In genomic region chr9:136610426-136610825, GRCh38 we compare ENCODE assay signal across 23 cellular contexts.
"Had no signal": no experiment of that assay in that cellular context is flagged by ENCODE, and none has a peak within 500 bp of the region (broad histone marks: within the 10 kb centered on the region; RNA-seq: fewer than 3 reads in every experiment).

No MANE protein-coding gene starts in this region.

- H3K27ac ChIP-seq: ascending aorta, breast epithelium, foreskin keratinocyte, lower lobe of right lung, right atrium auricular region, skin epidermis, stomach, VCaP had no signal

- H3K36me3 ChIP-seq: ascending aorta, breast epithelium, lower lobe of right lung, right atrium auricular region, stomach had no signal

- DNase-seq: activated CD4-positive, alpha-beta T cell treated with anti-CD3 and anti-CD28 coated beads for 1 hour; activated CD4-positive, alpha-beta T cell treated with anti-CD3 and anti-CD28 coated beads, Interleukin-2, amount 50 U/mL, for 4 hours; activated naive CD4-positive, alpha-beta T cell treated with anti-CD3 and anti-CD28 coated beads for 36 hours; cerebellar nuclear complex; effector memory CD8-positive, alpha-beta T cell; foreskin keratinocyte; glutamatergic neuron; hypothalamus; kidney glomerular epithelial cell; lower lobe of right lung; midbrain; naive B cell; posterior cingulate gyrus; stomach; T-cell; T1000 had no signal

- H3K4me3 ChIP-seq: ascending aorta, breast epithelium, lower lobe of right lung, right atrium auricular region, skin epidermis, stomach had no signal

- H3K27ac Mint-ChIP-seq: activated naive CD4-positive, alpha-beta T cell treated with anti-CD3 and anti-CD28 coated beads for 36 hours; activated T-helper 2 cell treated with anti-CD3 and anti-CD28 coated beads, Interferon-gamma antibody, Interleukin-2, Interleukin-4, amounts not matched to agents 10 μg/mL and 5 μg/mL and 100 μg/mL, durations not matched to agents 14 hours and 24 hours and 36 hours; dendritic cell treated with granulocyte-macrophage colony-stimulating factor and Interleukin-4, amounts not matched to agents 40 ng/mL and 50 ng/mL, for 4 days; effector memory CD8-positive, alpha-beta T cell; naive B cell; T-cell had no signal

- H3K27me3 ChIP-seq: ascending aorta, right atrium auricular region, stomach had no signal

- ATAC-seq: effector memory CD8-positive, alpha-beta T cell; foreskin keratinocyte; lower lobe of right lung; T-cell had no signal

- H3K4me1 ChIP-seq: breast epithelium, foreskin keratinocyte had no signal

- H3K4me3 Mint-ChIP-seq: activated naive CD4-positive, alpha-beta T cell treated with anti-CD3 and anti-CD28 coated beads for 36 hours; dendritic cell treated with granulocyte-macrophage colony-stimulating factor and Interleukin-4, amounts not matched to agents 40 ng/mL and 50 ng/mL, for 4 days; effector memory CD8-positive, alpha-beta T cell; naive B cell; T-cell had no signal

- H3K9me3 Mint-ChIP-seq: activated naive CD4-positive, alpha-beta T cell treated with anti-CD3 and anti-CD28 coated beads for 36 hours; activated T-helper 2 cell treated with anti-CD3 and anti-CD28 coated beads, Interferon-gamma antibody, Interleukin-2, Interleukin-4, amounts not matched to agents 10 μg/mL and 5 μg/mL and 100 μg/mL, durations not matched to agents 14 hours and 24 hours and 36 hours; dendritic cell treated with granulocyte-macrophage colony-stimulating factor and Interleukin-4, amounts not matched to agents 40 ng/mL and 50 ng/mL, for 4 days; effector memory CD8-positive, alpha-beta T cell; naive B cell; T-cell had no signal

- H3K4me1 Mint-ChIP-seq: T-cell had no signal

- H3K9me3 ChIP-seq: ascending aorta, breast epithelium, lower lobe of right lung, right atrium auricular region, stomach had no signal

- H3K36me3 Mint-ChIP-seq: naive B cell, T-cell had no signal
